In the genomic region with DNA sequence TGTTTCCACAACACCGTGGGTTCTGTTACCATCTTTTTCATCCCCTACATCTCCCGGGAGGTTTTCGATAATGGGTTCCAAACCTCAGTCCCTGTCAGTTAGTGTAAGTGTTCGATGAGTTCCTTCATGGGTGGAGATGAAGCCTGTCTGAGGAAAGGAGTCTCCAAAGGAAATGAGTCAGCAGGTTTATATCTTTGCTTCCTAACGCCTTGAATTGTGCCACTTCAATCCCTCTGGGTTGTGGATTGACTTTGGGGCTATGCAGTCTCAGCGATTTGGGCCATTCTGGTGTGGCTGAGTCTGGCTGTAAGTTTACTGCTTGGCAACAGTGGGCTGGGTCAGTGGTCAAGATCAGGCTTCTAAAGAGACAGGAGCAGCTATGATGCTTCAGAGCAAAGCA, we compare ENCODE assay signal across 20 cellular contexts. TPM values are rescaled to one million over a fixed set of nuclear protein-coding genes. Genes with fewer than 3 reads are reported as not detected.
DNase-seq lines count a peak whose midpoint lies in the region; ATAC-seq and TF ChIP-seq lines count a peak whose summit lies in the region.
"Had no signal": no experiment of that assay in that cellular context is flagged by ENCODE, and none has a peak within 500 bp of the region (broad histone marks: within the 10 kb centered on the region; RNA-seq: fewer than 3 reads in every experiment).

No MANE protein-coding gene starts in this region.

- DNase-seq in A673 (ENCODE audit: low spot score) (peak; percentile 63), IMR-90 (no peak), cardiac fibroblast (ENCODE audit: low read depth in 2 of 2) (peak; percentile 5 to 13), mesenchymal stem cell (peak; percentile 29), AG20443 (ENCODE audit: low spot score) (no peak), NOMO-1 treated with dmso at 0.1 percent for 144 hours (lab: John Stamatoyannopoulos, UW; ENCODE audit: unreplicated experiment) (no peak), prostate gland (ENCODE audit: low spot score) (no peak), sigmoid colon (no peak)
- DNase-seq: activated CD4-positive, alpha-beta T cell treated with anti-CD3 and anti-CD28 coated beads, Interleukin-2, amount 10 ng/mL, durations not matched to agents 24 days and 14 days; activated T-cell treated with anti-CD3 and anti-CD28 coated beads, Interleukin-2, amount 50 U/mL, for 1 hour; body of pancreas; CD8-positive, alpha-beta memory T cell; hippocampal formation; Karpas-422; NCI-H146; NCI-H524; upper lobe of left lung had no signal

- no peak overlapping the region for H2BK12ac ChIP-seq in mesenchymal stem cell (ENCODE audit: low read length in 2 of 2)

- H4K8ac ChIP-seq in IMR-90 (ENCODE audit: low read depth in 2 of 2, low read length in 2 of 2) (no peak overlapping the region), mesenchymal stem cell (ENCODE audit: low read length) (peak overlapping the region; percentile 83)

- no peak overlapping the region for H4K91ac ChIP-seq in IMR-90 (ENCODE audit: insufficient read depth, low read depth, low read length)
- H4K91ac ChIP-seq in mesenchymal stem cell (ENCODE audit: low read length): no peak overlapping the region

- H3K9ac ChIP-seq in IMR-90 (ENCODE audit: low read depth, low read length) (no peak overlapping the region), mesenchymal stem cell (ENCODE audit: low read length) (no peak overlapping the region)

- H3K79me1 ChIP-seq in IMR-90 (ENCODE audit: low read depth in 1 of 2, low read length in 2 of 2) (no peaks in the 10 kb centered on the region), mesenchymal stem cell (replicated peaks; ENCODE audit: low read length, poor library complexity, severe bottlenecking) (no peaks in the 10 kb centered on the region)

- no peak overlapping the region for H2AK5ac ChIP-seq in IMR-90 (ENCODE audit: low read depth, low read length)
- no peak overlapping the region for H2AK5ac ChIP-seq in mesenchymal stem cell (ENCODE audit: low read length, severe bottlenecking)

- no peak overlapping the region for H2BK15ac ChIP-seq in IMR-90 (ENCODE audit: low read depth, low read length)
- no peak overlapping the region for H2BK15ac ChIP-seq in mesenchymal stem cell (ENCODE audit: low read depth, poor library complexity, severe bottlenecking)

- ATAC-seq in IMR-90 (ENCODE audit: low read depth): no peak
- ATAC-seq: body of pancreas; stimulated activated memory B cell treated with anti-CD40 and anti-IgM and Interleukin-4, amounts not matched to agents 10 μg/mL and 1 μg/mL and 100 μg/mL, for 72 hours had no signal

- dilution Hi-C loops in IMR-90 (cut with HindIII; ENCODE audit: low sequenced_read_pairs, unreplicated experiment): no loop called here

- POLR2A ChIA-PET in A673 (lab: Charles Lee; ENCODE audit: low non-redundant PET) (no interaction called here), IMR-90 (lab: Charles Lee; ENCODE audit: unreplicated experiment) (no interaction called here)

- H3K9me3 ChIP-seq in A673 (ENCODE audit: low read depth, low read length, poor library complexity, severe bottlenecking) (no peaks in the 10 kb centered on the region), IMR-90 (ENCODE audit: control insufficient read depth, insufficient read depth, low read length) (no peaks in the 10 kb centered on the region), mesenchymal stem cell (ENCODE audit: control insufficient read depth, low read length) (no peaks in the 10 kb centered on the region), prostate gland (no peaks in the 10 kb centered on the region), sigmoid colon (no peaks in the 10 kb centered on the region)
- H3K9me3 ChIP-seq: body of pancreas, upper lobe of left lung had no signal

- H2BK120ac ChIP-seq in IMR-90 (ENCODE audit: low read depth, low read length) (no peak overlapping the region), mesenchymal stem cell (ENCODE audit: low read depth, low read length) (no peak overlapping the region)

- no peak for TF ChIP-seq RAD21 in IMR-90 (IDR thresholded peaks at IDR 0.05; ENCODE audit: low read length)

- H2AFZ ChIP-seq in IMR-90 (replicated peaks; ENCODE audit: low read length, poor library complexity) (peak overlapping the region; percentile 46), mesenchymal stem cell (ENCODE audit: low read depth, low read length) (no peak overlapping the region)

- no peak overlapping the region for H3K56ac ChIP-seq in IMR-90 (ENCODE audit: extremely low read depth, insufficient read depth, low read length)

- H3K27ac ChIP-seq in A673 (ENCODE audit: low read depth, low read length, poor library complexity, severe bottlenecking) (no peak overlapping the region), IMR-90 (ENCODE audit: insufficient read depth, low read length) (no peak overlapping the region), mesenchymal stem cell (ENCODE audit: low read length, poor library complexity, severe bottlenecking) (no peak overlapping the region), prostate gland (no peak overlapping the region), sigmoid colon (no peak overlapping the region)
- H3K27ac ChIP-seq: body of pancreas, upper lobe of left lung had no signal

- WGBS in IMR-90 (ENCODE audit: extremely low coverage in 2 of 2, insufficient read length in 1 of 2), 2 experiments: 43% methylated on average over 2 of the region's 6 CpGs; no CpG with 5 or more reads in 1 of the 2 experiments
- WGBS in mesenchymal stem cell: 37% methylated on average over 5 of the region's 6 CpGs
- WGBS in prostate gland: 46% methylated on average over 6 of the region's 6 CpGs
- 81 to 84% methylated on average over 6 of the region's 6 CpGs for WGBS in sigmoid colon, 2 donors

- no peak overlapping the region for H2AK9ac ChIP-seq in IMR-90 (replicated peaks; ENCODE audit: low read depth, low read length, poor library complexity)

- TF ChIP-seq EP300 in sigmoid colon (IDR thresholded peaks at IDR 0.05): no peak

- H4K5ac ChIP-seq in IMR-90 (ENCODE audit: low read depth, low read length): no peak overlapping the region

- H3K14ac ChIP-seq in IMR-90 (replicated peaks; ENCODE audit: low read depth, low read length) (no peak overlapping the region), mesenchymal stem cell (ENCODE audit: low read length in 2 of 2) (no peak overlapping the region)

- no peak for TF ChIP-seq POLR2A in IMR-90 (IDR thresholded peaks at IDR 0.05; ENCODE audit: low read depth, low read length)
- TF ChIP-seq POLR2A in prostate gland (IDR thresholded peaks at IDR 0.05): no peak
- TF ChIP-seq POLR2A in sigmoid colon (IDR thresholded peaks at IDR 0.05): no peak

- H3K4me1 ChIP-seq in A673 (ENCODE audit: insufficient read depth, low read length, poor library complexity, severe bottlenecking) (peaks cover 9% of the 10 kb centered on the region), IMR-90 (ENCODE audit: control insufficient read depth, insufficient read depth, low read length) (no peaks in the 10 kb centered on the region), mesenchymal stem cell (ENCODE audit: control insufficient read depth, insufficient read depth, low read depth, low read length) (no peaks in the 10 kb centered on the region), prostate gland (replicated peaks) (no peaks in the 10 kb centered on the region), sigmoid colon (peaks cover 0 to 6% (median 0%) of the 10 kb centered on the region in 4 donors)
- H3K4me1 ChIP-seq: body of pancreas, upper lobe of left lung had no signal

- H4K20me1 ChIP-seq in IMR-90 (ENCODE audit: insufficient read depth, low read length): no peaks in the 10 kb centered on the region

- H3K27me3 ChIP-seq in A673 (replicated peaks; ENCODE audit: insufficient read depth, low read depth, low read length, poor library complexity) (no peaks in the 10 kb centered on the region), IMR-90 (ENCODE audit: control insufficient read depth, insufficient read depth, low read length) (peaks cover 5% of the 10 kb centered on the region), mesenchymal stem cell (ENCODE audit: control insufficient read depth in 1 of 2, insufficient read depth in 1 of 2, low read length in 2 of 2) (peaks cover 0 to 3% of the 10 kb centered on the region in 2 experiments), prostate gland (replicated peaks; ENCODE audit: insufficient read depth) (no peaks in the 10 kb centered on the region), sigmoid colon (no peaks in the 10 kb centered on the region)
- H3K27me3 ChIP-seq: body of pancreas, upper lobe of left lung had no signal

- CTCF ChIA-PET in A673 (lab: Charles Lee): no interaction called here
- CTCF ChIA-PET in IMR-90 (lab: Yijun Ruan, JAX): no interaction called here

- no peak overlapping the region for H2BK20ac ChIP-seq in IMR-90 (ENCODE audit: low read depth, low read length)

- TF ChIP-seq CTCF in A673 (conservative IDR thresholded peaks at IDR 0.05; ENCODE audit: low read depth, low read length) (no peak), IMR-90 (conservative IDR thresholded peaks at IDR 0.05; ENCODE audit: low read depth, low read length) (no peak), cardiac fibroblast (IDR thresholded peaks at IDR 0.05; ENCODE audit: low read depth, low read length) (no peak), prostate gland (IDR thresholded peaks at IDR 0.05) (no peak), sigmoid colon (IDR thresholded peaks at IDR 0.05) (no peak)

- no peak overlapping the region for H2BK5ac ChIP-seq in IMR-90 (ENCODE audit: low read depth, low read length, poor library complexity, severe bottlenecking)
- no peak overlapping the region for H2BK5ac ChIP-seq in mesenchymal stem cell (ENCODE audit: low read depth, low read length, poor library complexity, severe bottlenecking)

- no peak overlapping the region for H3K23ac ChIP-seq in IMR-90 (ENCODE audit: low read depth, low read length)
- no peak overlapping the region for H3K23ac ChIP-seq in mesenchymal stem cell (ENCODE audit: low read length in 2 of 2)

- BruUV-seq in A673 (replicated peaks; lab: Mats Ljungman, UMichigan): no TSS peak
- no TSS peak for BruUV-seq in IMR-90 (replicated peaks; lab: Mats Ljungman, UMichigan)

- H3K4me3 ChIP-seq in A673 (ENCODE audit: low read depth, low read length, poor library complexity, severe bottlenecking) (no peak overlapping the region), IMR-90 (ENCODE audit: insufficient read depth, low read depth, low read length) (no peak overlapping the region), cardiac fibroblast (replicated peaks in 1 of 2; ENCODE audit: low read depth in 2 of 2, low read length in 2 of 2) (no peak overlapping the region), mesenchymal stem cell (ENCODE audit: insufficient read depth in 1 of 2, low read depth in 1 of 2, low read length in 2 of 2) (no peak overlapping the region), prostate gland (no peak overlapping the region), sigmoid colon (no peak overlapping the region)
- H3K4me3 ChIP-seq: body of pancreas, upper lobe of left lung had no signal

- no peaks in the 10 kb centered on the region for H3K36me3 ChIP-seq in A673 (ENCODE audit: insufficient read depth, low read length, poor library complexity, severe bottlenecking)
- H3K36me3 ChIP-seq in IMR-90 (ENCODE audit: control insufficient read depth, insufficient read depth, low read length): no peaks in the 10 kb centered on the region
- H3K36me3 ChIP-seq in mesenchymal stem cell (ENCODE audit: control insufficient read depth in 1 of 2, insufficient read depth in 2 of 2, low read depth in 1 of 2, low read length in 2 of 2): no peaks in the 10 kb centered on the region
- H3K36me3 ChIP-seq in prostate gland: no peaks in the 10 kb centered on the region
- no peaks in the 10 kb centered on the region for H3K36me3 ChIP-seq in sigmoid colon
- H3K36me3 ChIP-seq: upper lobe of left lung had no signal

- H3K4ac ChIP-seq in IMR-90 (ENCODE audit: low read depth, low read length) (no peak overlapping the region), mesenchymal stem cell (ENCODE audit: low read depth in 1 of 2, low read length in 2 of 2) (peak overlapping the region in 1 of 2 experiments; percentile 44)

- H3K4me2 ChIP-seq in IMR-90 (ENCODE audit: low read depth, low read length) (no peak overlapping the region), mesenchymal stem cell (ENCODE audit: low read length, poor library complexity, severe bottlenecking) (no peak overlapping the region)

- in situ Hi-C loops in IMR-90 (cut with MboI; ENCODE audit: low sequenced_read_pairs): no loop called here

- no peak overlapping the region for H3K18ac ChIP-seq in IMR-90 (ENCODE audit: low read depth, low read length)
- H3K18ac ChIP-seq in mesenchymal stem cell (ENCODE audit: low read depth in 1 of 2, low read length in 2 of 2): no peak overlapping the region

- no peaks in the 10 kb centered on the region for H3K9me1 ChIP-seq in IMR-90 (ENCODE audit: insufficient read depth, low read length)

- intact Hi-C loops in A673 (cut with micrococcal nuclease; ENCODE audit: unreplicated experiment): no loop called here
- intact Hi-C loops in IMR-90 (cut with micrococcal nuclease): no loop called here
- intact Hi-C loops in prostate gland (cut with DNase I): no loop called here
- intact Hi-C loops in sigmoid colon (cut with DNase I): no loop called here

RNA-seq across cellular contexts. Expression of a gene that starts 1.2 kb away (rescaled TPM):
- total RNA-seq in A673 (2021) (0.11 TPM in 1 of 2 replicates, not detected in the other), IMR-90 (2012; rRNA removed) (not detected in 2 replicates), prostate gland (10 to 100 TPM in 1 of 2 donors, 1 to 10 TPM in 1; 7.3 to 17.3 TPM), sigmoid colon (not detected)
- polyA plus RNA-seq in IMR-90 (2012; rRNA removed) (not detected in 2 replicates), sigmoid colon (1 to 10 TPM; 1.2 to 2.9 (median 1.6) TPM)
- polyA plus RNA-seq in IMR-90 (2012; cell fraction: cytosol; rRNA removed): not detected in 2 replicates
- polyA plus RNA-seq in IMR-90 (2012; cell fraction: nucleus; rRNA removed; ENCODE audit: low replicate concordance): not detected in 2 replicates
- polyA plus RNA-seq in mesenchymal stem cell (2013, experiment 1 of 2): not detected
- polyA plus RNA-seq in mesenchymal stem cell (2013, experiment 2 of 2): not detected
- total RNA-seq: activated CD4-positive, alpha-beta T cell treated with anti-CD3 and anti-CD28 coated beads, Interleukin-2, amount 10 ng/mL, durations not matched to agents 24 days and 14 days; body of pancreas; CD8-positive, alpha-beta memory T cell; myocyte; OCI-LY7 had no signal
- polyA plus RNA-seq: CD8-positive, alpha-beta memory T cell had no signal

RNA-seq across cellular contexts. Expression of a gene that starts 55.7 kb away (rescaled TPM):
- total RNA-seq in A673 (2021) (88.7 and 94.8 TPM in 2 replicates), IMR-90 (2012; rRNA removed) (31.5 and 41.1 TPM in 2 replicates), prostate gland (10 to 100 TPM; 28.3 to 31.7 TPM), sigmoid colon (10 to 100 TPM; 31.4 to 41.0 (median 38.3) TPM)
- polyA plus RNA-seq in IMR-90 (2012; rRNA removed) (14.3 and 16.2 TPM in 2 replicates), sigmoid colon (10 to 100 TPM; 34.6 to 69.4 (median 44.4) TPM)
- polyA plus RNA-seq in IMR-90 (2012; cell fraction: cytosol; rRNA removed): 3.5 and 5.8 TPM in 2 replicates
- 3.2 and 8.5 TPM in 2 replicates for polyA plus RNA-seq in IMR-90 (2012; cell fraction: nucleus; rRNA removed; ENCODE audit: low replicate concordance)
- 59.9 TPM for polyA plus RNA-seq in mesenchymal stem cell (2013, experiment 1 of 2)
- 59.3 TPM for polyA plus RNA-seq in mesenchymal stem cell (2013, experiment 2 of 2)

Comparison
In these comparisons a context has a peak if more than half of its experiments do, and no peak if none do; other contexts are left out.
1. DNase-seq: peak in A673 (single experiment), cardiac fibroblast (2 of 2) and mesenchymal stem cell (single experiment); none in IMR-90 (single experiment), AG20443 (single experiment), NOMO-1 treated with dmso at 0.1 percent for 144 hours (single experiment), prostate gland (single experiment) and sigmoid colon (single experiment).